1 cellular context compared by ENCODE assay signal in genomic region chr11:76035020-76035419, GRCh38.
TF ChIP-seq lines count a peak whose summit lies in the region.

No MANE protein-coding gene starts in this region.

TF ChIP-seq in K562, 482 proteins besides CTCF, POLR2A, EP300 and RAD21 (continued from another document):
- TF ChIP-seq RREB1 (CRISPR knock-in tag; IDR thresholded peaks at IDR 0.05) (no peak), SIRT6 (IDR thresholded peaks at IDR 0.05; ENCODE audit: low read depth, low read length) (no peak), ELK1 (CRISPR knock-in tag; IDR thresholded peaks at IDR 0.05) (no peak), NR2F6 (CRISPR knock-in tag; IDR thresholded peaks at IDR 0.05) (no peak), PHB (CRISPR knock-in tag; IDR thresholded peaks at IDR 0.05) (no peak), ZNF444 (CRISPR knock-in tag; IDR thresholded peaks at IDR 0.05) (no peak), NFE2 (IDR thresholded peaks at IDR 0.05; ENCODE audit: low read depth) (peak; percentile 75), ARHGAP35 (IDR thresholded peaks at IDR 0.05; ENCODE audit: partially characterized antibody) (no peak), BACH1 (tag; IDR thresholded peaks at IDR 0.05) (peak; percentile 83; the same call in 1 of the 2 replicates), DACH1 (IDR thresholded peaks at IDR 0.05; ENCODE audit: partially characterized antibody) (no peak), ZNF41 (CRISPR knock-in tag; conservative IDR thresholded peaks at IDR 0.05) (no peak), DEAF1 (CRISPR knock-in tag; IDR thresholded peaks at IDR 0.05) (no peak), SMC3 (conservative IDR thresholded peaks at IDR 0.05; ENCODE audit: insufficient read depth, low read depth, low read length) (no peak), TBP (optimal IDR thresholded peaks at IDR 0.05; ENCODE audit: low read depth, low read length) (no peak), ZNF274 (IDR thresholded peaks at IDR 0.05; ENCODE audit: borderline replicate concordance, low read depth, low read length) (no peak), ZNF551 (CRISPR knock-in tag; IDR thresholded peaks at IDR 0.05) (no peak), XRCC3 (IDR thresholded peaks at IDR 0.05) (no peak), HNRNPL (IDR thresholded peaks at IDR 0.05; ENCODE audit: low read depth, low read length) (no peak), C11orf30 (IDR thresholded peaks at IDR 0.05; ENCODE audit: low read depth) (peak; percentile 91), DPF2 (IDR thresholded peaks at IDR 0.05) (no peak), MAFG (tag; conservative IDR thresholded peaks at IDR 0.05) (peak; percentile 96)
